In genomic region chr6:34561227-34561530, GRCh38 we compare ENCODE assay signal across 25 cellular contexts. TPM values are rescaled to one million over a fixed set of nuclear protein-coding genes. Genes with fewer than 3 reads are reported as not detected.
"Had no signal": no experiment of that assay in that cellular context is flagged by ENCODE, and none has a peak within 500 bp of the region (broad histone marks: within the 10 kb centered on the region; RNA-seq: fewer than 3 reads in every experiment).

No MANE protein-coding gene starts in this region.

- H3K4me1 ChIP-seq: ascending aorta, body of pancreas, breast epithelium had no signal

- ATAC-seq: activated CD4-positive, alpha-beta T cell treated with anti-CD3 and anti-CD28 coated beads for 36 hours; activated CD4-positive, CD25-positive, alpha-beta regulatory T cell treated with anti-CD3 and anti-CD28 coated beads, Interleukin-2, amount 50 U/mL, for 24 hours; activated CD8-positive, alpha-beta T cell treated with anti-CD3 and anti-CD28 coated beads, Interleukin-2, amount 10 ng/mL, durations not matched to agents 7 days and 5 days; body of pancreas; WTC11 had no signal

- H3K9me3 Mint-ChIP-seq: activated CD4-positive, alpha-beta T cell treated with anti-CD3 and anti-CD28 coated beads, Interleukin-2, amount 10 ng/mL, durations not matched to agents 7 days and 5 days; activated naive CD4-positive, alpha-beta T cell treated with anti-CD3 and anti-CD28 coated beads, Interleukin-2, amount 50 U/mL, for 24 hours; activated naive CD8-positive, alpha-beta T cell treated with anti-CD3 and anti-CD28 coated beads, Interleukin-2, amount 10 ng/mL, durations not matched to agents 7 days and 5 days; activated T-cell treated with anti-CD3 and anti-CD28 coated beads, Interleukin-2, amount 50 U/mL, for 24 hours; activated T-helper 2 cell treated with anti-CD3 and anti-CD28 coated beads, Interferon-gamma antibody, Interleukin-2, Interleukin-4, amounts not matched to agents 10 μg/mL and 5 μg/mL and 100 μg/mL, durations not matched to agents 14 hours and 24 hours and 36 hours; WTC11 had no signal

- H3K27me3 Mint-ChIP-seq: activated CD4-positive, alpha-beta T cell treated with anti-CD3 and anti-CD28 coated beads for 36 hours; activated CD4-positive, alpha-beta T cell treated with anti-CD3 and anti-CD28 coated beads, Interleukin-2, amount 10 ng/mL, durations not matched to agents 7 days and 5 days; activated naive CD4-positive, alpha-beta T cell treated with anti-CD3 and anti-CD28 coated beads, Interleukin-2, amount 50 U/mL, for 24 hours; activated naive CD8-positive, alpha-beta T cell treated with anti-CD3 and anti-CD28 coated beads, Interleukin-2, amount 10 ng/mL, durations not matched to agents 7 days and 5 days; activated T-cell treated with anti-CD3 and anti-CD28 coated beads, Interleukin-2, amount 50 U/mL, for 24 hours had no signal

- H3K27ac ChIP-seq: ascending aorta, body of pancreas, breast epithelium had no signal

- H3K36me3 ChIP-seq: ascending aorta, breast epithelium had no signal

- H3K4me3 ChIP-seq: ascending aorta, body of pancreas, breast epithelium had no signal

- DNase-seq: activated CD4-positive, alpha-beta T cell treated with anti-CD3 and anti-CD28 coated beads for 36 hours; activated CD4-positive, alpha-beta T cell treated with anti-CD3 and anti-CD28 coated beads, Interleukin-2, amount 10 ng/mL, durations not matched to agents 7 days and 5 days; activated CD4-positive, alpha-beta T cell treated with anti-CD3 and anti-CD28 coated beads, Interleukin-2, amount 50 U/mL, for 48 hours; activated CD8-positive, alpha-beta T cell treated with anti-CD3 and anti-CD28 coated beads, Interleukin-2, amount 10 ng/mL, durations not matched to agents 7 days and 5 days; activated gamma-delta T cell; activated naive CD4-positive, alpha-beta T cell treated with Interleukin-2 at 50 U/mL for 16 hours; activated naive CD8-positive, alpha-beta T cell treated with anti-CD3 and anti-CD28 coated beads, Interleukin-2, amount 10 ng/mL, durations not matched to agents 7 days and 5 days; activated T-cell treated with anti-CD3 and anti-CD28 coated beads, Interleukin-2, amount 50 U/mL, for 24 hours; body of pancreas; caudate nucleus; NCI-H187 treated with DMSO at 0.1 percent for 48 hours; NCI-H2171 treated with DMSO at 0.1 percent for 48 hours; NCI-H526 treated with DMSO at 0.1 percent for 48 hours; SW 1271; T1000 had no signal

- H3K27ac Mint-ChIP-seq: activated CD4-positive, alpha-beta T cell treated with anti-CD3 and anti-CD28 coated beads for 36 hours; activated CD4-positive, alpha-beta T cell treated with anti-CD3 and anti-CD28 coated beads, Interleukin-2, amount 10 ng/mL, durations not matched to agents 7 days and 5 days; activated CD8-positive, alpha-beta T cell treated with anti-CD3 and anti-CD28 coated beads, Interleukin-2, amount 10 ng/mL, durations not matched to agents 7 days and 5 days; activated naive CD4-positive, alpha-beta T cell treated with anti-CD3 and anti-CD28 coated beads, Interleukin-2, amount 50 U/mL, for 24 hours; activated naive CD8-positive, alpha-beta T cell treated with anti-CD3 and anti-CD28 coated beads, Interleukin-2, amount 10 ng/mL, durations not matched to agents 7 days and 5 days; activated T-cell treated with anti-CD3 and anti-CD28 coated beads, Interleukin-2, amount 50 U/mL, for 24 hours; activated T-helper 2 cell treated with anti-CD3 and anti-CD28 coated beads, Interferon-gamma antibody, Interleukin-2, Interleukin-4, amounts not matched to agents 10 μg/mL and 5 μg/mL and 100 μg/mL, durations not matched to agents 14 hours and 24 hours and 36 hours had no signal

- H3K9me3 ChIP-seq: body of pancreas, breast epithelium had no signal

- H3K4me1 Mint-ChIP-seq: activated CD4-positive, alpha-beta T cell treated with anti-CD3 and anti-CD28 coated beads for 36 hours; activated CD4-positive, alpha-beta T cell treated with anti-CD3 and anti-CD28 coated beads, Interleukin-2, amount 10 ng/mL, durations not matched to agents 7 days and 5 days; activated naive CD4-positive, alpha-beta T cell treated with anti-CD3 and anti-CD28 coated beads, Interleukin-2, amount 50 U/mL, for 24 hours; activated naive CD8-positive, alpha-beta T cell treated with anti-CD3 and anti-CD28 coated beads, Interleukin-2, amount 10 ng/mL, durations not matched to agents 7 days and 5 days had no signal

- H3K4me3 Mint-ChIP-seq: activated CD4-positive, alpha-beta T cell treated with anti-CD3 and anti-CD28 coated beads for 36 hours; activated CD4-positive, alpha-beta T cell treated with anti-CD3 and anti-CD28 coated beads, Interleukin-2, amount 10 ng/mL, durations not matched to agents 7 days and 5 days; activated CD8-positive, alpha-beta T cell treated with anti-CD3 and anti-CD28 coated beads, Interleukin-2, amount 10 ng/mL, durations not matched to agents 7 days and 5 days; activated naive CD4-positive, alpha-beta T cell treated with anti-CD3 and anti-CD28 coated beads, Interleukin-2, amount 50 U/mL, for 24 hours; activated naive CD8-positive, alpha-beta T cell treated with anti-CD3 and anti-CD28 coated beads, Interleukin-2, amount 10 ng/mL, durations not matched to agents 7 days and 5 days; activated T-cell treated with anti-CD3 and anti-CD28 coated beads, Interleukin-2, amount 50 U/mL, for 24 hours; WTC11 had no signal

- H3K36me3 Mint-ChIP-seq: activated naive CD4-positive, alpha-beta T cell treated with anti-CD3 and anti-CD28 coated beads, Interleukin-2, amount 50 U/mL, for 24 hours; activated naive CD8-positive, alpha-beta T cell treated with anti-CD3 and anti-CD28 coated beads, Interleukin-2, amount 10 ng/mL, durations not matched to agents 7 days and 5 days; WTC11 had no signal

- H3K27me3 ChIP-seq: ascending aorta, body of pancreas, breast epithelium had no signal

RNA-seq across cellular contexts. Expression of gene SPDEF, which starts 5.0 kb away (rescaled TPM):
- total RNA-seq: activated CD4-positive, alpha-beta T cell treated with anti-CD3 and anti-CD28 coated beads, Interleukin-2, amount 10 ng/mL, durations not matched to agents 7 days and 5 days; activated naive CD8-positive, alpha-beta T cell treated with anti-CD3 and anti-CD28 coated beads, Interleukin-2, amount 10 ng/mL, durations not matched to agents 7 days and 5 days; ascending aorta; body of pancreas; M059J; Right ventricle myocardium superior; T-helper 1 cell treated with Interleukin-12 subunit alpha and Interleukin-12 subunit beta and Interleukin-4 antibody, amounts not matched to agents 30 ng/mL and 1 ng/mL, for 36 hours; T-helper 2 cell treated with Interferon-gamma antibody and Interleukin-4, amounts not matched to agents 100 ng/mL and 5 ng/mL, for 36 hours had no signal
